32 cellular contexts compared by ENCODE assay signal in genomic region chr20:57118964-57119363, GRCh38.
DNase-seq lines count a peak whose midpoint lies in the region; ATAC-seq, FAIRE-seq and TF ChIP-seq lines count a peak whose summit lies in the region.
"Had no signal": no experiment of that assay in that cellular context is flagged by ENCODE, and none has a peak within 500 bp of the region (broad histone marks: within the 10 kb centered on the region; RNA-seq: fewer than 3 reads in every experiment).

No MANE protein-coding gene starts in this region.

- no peak overlapping the region for H3K4me2 ChIP-seq in HepG2 (ENCODE audit: low read depth, low read length)
- H3K4me2 ChIP-seq in GM12878 (ENCODE audit: control insufficient read depth, insufficient read depth): no peak overlapping the region
- no peak overlapping the region for H3K4me2 ChIP-seq in K562 (ENCODE audit: insufficient read depth, low read length)
- H3K4me2 ChIP-seq: A549; BLaER1; BLaER1 treated with 17β-estradiol and CSF1 and Interleukin-3, amounts not matched to agents 10 nM and 100 nM had no signal

- H3K9ac ChIP-seq in HepG2 (ENCODE audit: insufficient read depth, low read depth, low read length) (no peak overlapping the region), GM12878 (ENCODE audit: control insufficient read depth, insufficient read depth, low read length) (no peak overlapping the region), K562 (ENCODE audit: insufficient read depth in 1 of 2, low read depth in 2 of 2, low read length in 2 of 2) (no peak overlapping the region)
- H3K9ac ChIP-seq: BLaER1; BLaER1 treated with 17β-estradiol and CSF1 and Interleukin-3, amounts not matched to agents 10 nM and 100 nM had no signal

- H3K9me3 ChIP-seq in HepG2 (ENCODE audit: low read length) (no peaks in the 10 kb centered on the region), right lobe of liver (no peaks in the 10 kb centered on the region), GM12878 (replicated peaks; ENCODE audit: control insufficient read depth, insufficient read depth, low read length) (no peaks in the 10 kb centered on the region), K562 (replicated peaks; ENCODE audit: control insufficient read depth, insufficient read depth, low read depth, low read length) (no peaks in the 10 kb centered on the region), HAP-1 (no peaks in the 10 kb centered on the region)
- H3K9me3 ChIP-seq: A549, BE2C, BLaER1 had no signal

- SMC1A ChIA-PET in GM12878 (lab: Charles Lee; ENCODE audit: uncharacterized antibody, unreplicated experiment): no interaction called here

- H3K4me3 ChIP-seq in HepG2 (replicated peaks in 1 of 3; ENCODE audit: insufficient read depth in 1 of 3, low read depth in 2 of 3, low read length in 3 of 3) (no peak overlapping the region), right lobe of liver (no peak overlapping the region), GM12878 (no peak overlapping the region), K562 (no peak overlapping the region), HAP-1 (no peak overlapping the region)
- H3K4me3 ChIP-seq: A549; BLaER1; BLaER1 treated with 17β-estradiol and CSF1 and Interleukin-3, amounts not matched to agents 10 nM and 100 nM had no signal

- TF ChIP-seq POLR2A in HepG2 (IDR thresholded peaks at IDR 0.05; ENCODE audit: insufficient read depth in 1 of 2, low read depth in 2 of 2, low read length in 2 of 2) (no peak), right lobe of liver (IDR thresholded peaks at IDR 0.05) (no peak), GM12878 (IDR thresholded peaks at IDR 0.05; ENCODE audit: low read depth, low read length) (no peak), K562 (conservative IDR thresholded peaks at IDR 0.05) (no peak)

- no peak for TF ChIP-seq RAD21 in HepG2 (CRISPR knock-in tag; IDR thresholded peaks at IDR 0.05)
- TF ChIP-seq RAD21 in GM12878 (IDR thresholded peaks at IDR 0.05; ENCODE audit: insufficient read depth, low read depth, low read length): no peak
- TF ChIP-seq RAD21 in K562 (CRISPR knock-in tag; conservative IDR thresholded peaks at IDR 0.05 in 1 of 2, IDR thresholded peaks at IDR 0.05 in 1 of 2): no peak

- H3K27me3 ChIP-seq in HepG2 (ENCODE audit: control insufficient read depth in 1 of 2, insufficient read depth in 2 of 2, low read length in 2 of 2): peaks cover 0 to 11% of the 10 kb centered on the region in 2 experiments; a peak in 1 of 5 replicates
- H3K27me3 ChIP-seq in right lobe of liver: no peaks in the 10 kb centered on the region
- H3K27me3 ChIP-seq in GM12878 (replicated peaks in 1 of 2; ENCODE audit: control insufficient read depth in 2 of 2, insufficient read depth in 2 of 2, low read length in 1 of 2): no peaks in the 10 kb centered on the region
- peaks cover 0 to 21% of the 10 kb centered on the region in 2 experiments; a peak in 3 of 5 replicates for H3K27me3 ChIP-seq in K562 (ENCODE audit: control insufficient read depth in 2 of 2, insufficient read depth in 2 of 2, low read length in 2 of 2)
- no peaks in the 10 kb centered on the region for H3K27me3 ChIP-seq in HAP-1 (ENCODE audit: low read depth)
- H3K27me3 ChIP-seq: BE2C; BLaER1; BLaER1 treated with 17β-estradiol and CSF1 and Interleukin-3, amounts not matched to agents 10 nM and 100 nM had no signal

- no peak for FAIRE-seq in HepG2 (lab: Jason Lieb, UNC)
- FAIRE-seq in GM12878 (lab: Jason Lieb, UNC): no peak
- no peak for FAIRE-seq in K562 (lab: Jason Lieb, UNC)
- FAIRE-seq: A204.1, A549, D721Med had no signal

- POLR2A ChIA-PET in HepG2 (lab: Yijun Ruan, JAX): no interaction called here
- POLR2A ChIA-PET in GM12878 (lab: Charles Lee): no interaction called here
- POLR2A ChIA-PET in K562 (lab: Yijun Ruan, JAX): no interaction called here

- RAD21 ChIA-PET in GM12878 (lab: Charles Lee; ENCODE audit: unreplicated experiment): no interaction called here

- BruUV-seq in HepG2 (replicated peaks; lab: Mats Ljungman, UMichigan) (no TSS peak), GM12878 (replicated peaks; lab: Mats Ljungman, UMichigan) (no TSS peak), K562 (replicated peaks; lab: Mats Ljungman, UMichigan) (no TSS peak)

- H3K27ac ChIP-seq in HepG2 (ENCODE audit: extremely low read length, insufficient read depth, low read length) (no peak overlapping the region), right lobe of liver (no peak overlapping the region), GM12878 (ENCODE audit: control insufficient read depth, insufficient read depth) (no peak overlapping the region), K562 (ENCODE audit: extremely low read depth, low read depth, low read length) (no peak overlapping the region)
- H3K27ac ChIP-seq: 22Rv1; A549; BLaER1; BLaER1 treated with 17β-estradiol and CSF1 and Interleukin-3, amounts not matched to agents 10 nM and 100 nM; C4-2B had no signal

- ATAC-seq in HepG2: no peak
- no peak for ATAC-seq in right lobe of liver
- ATAC-seq in GM12878: no peak
- ATAC-seq in K562: no peak
- ATAC-seq in HG03097 (IDR thresholded peaks at IDR 0.05; ENCODE audit: low FRiP score, unreplicated experiment): no peak
- ATAC-seq: A549; CD8-positive, alpha-beta T cell had no signal

- H3K9me1 ChIP-seq in K562 (ENCODE audit: control insufficient read depth, insufficient read depth, low read length): no peaks in the 10 kb centered on the region

- H3K36me3 ChIP-seq in HepG2 (replicated peaks in 1 of 2; ENCODE audit: control insufficient read depth in 1 of 2, insufficient read depth in 2 of 2, low read length in 2 of 2) (no peaks in the 10 kb centered on the region), right lobe of liver (no peaks in the 10 kb centered on the region), GM12878 (ENCODE audit: control insufficient read depth in 2 of 2, insufficient read depth in 2 of 2, low read length in 1 of 2) (no peaks in the 10 kb centered on the region), K562 (ENCODE audit: control insufficient read depth, insufficient read depth, low read length) (no peaks in the 10 kb centered on the region), HAP-1 (replicated peaks) (no peaks in the 10 kb centered on the region)
- H3K36me3 ChIP-seq: BE2C; BLaER1; BLaER1 treated with 17β-estradiol and CSF1 and Interleukin-3, amounts not matched to agents 10 nM and 100 nM had no signal

- WGBS in HepG2 (ENCODE audit: low lambda C conversion rate): 34% methylated on average over 4 of the region's 4 CpGs
- 82% methylated on average over 4 of the region's 4 CpGs for WGBS in right lobe of liver (ENCODE audit: insufficient coverage, low coverage, low lambda C conversion rate, missing lambda C conversion rate)
- 51% methylated on average over 4 of the region's 4 CpGs for WGBS in GM12878 (ENCODE audit: insufficient coverage, insufficient replicate concordance, low lambda C conversion rate, missing lambda C conversion rate)
- 7% methylated on average over 4 of the region's 4 CpGs for WGBS in K562 (ENCODE audit: insufficient coverage, low coverage, missing lambda C conversion rate)

- TF ChIP-seq CTCF in HepG2 (CRISPR knock-in tag; IDR thresholded peaks at IDR 0.05): no peak
- no peak for TF ChIP-seq CTCF in right lobe of liver (IDR thresholded peaks at IDR 0.05)
- no peak for TF ChIP-seq CTCF in GM12878 (IDR thresholded peaks at IDR 0.05 in 2 of 3, conservative IDR thresholded peaks at IDR 0.05 in 1 of 3; ENCODE audit: control insufficient read depth in 2 of 3, extremely low read depth in 1 of 3, insufficient read depth in 1 of 3, low read depth in 3 of 3, low read length in 3 of 3)
- TF ChIP-seq CTCF in K562 (IDR thresholded peaks at IDR 0.05 in 2 of 3, conservative IDR thresholded peaks at IDR 0.05 in 1 of 3; ENCODE audit: insufficient read depth in 2 of 3, low read depth in 1 of 3, low read length in 3 of 3): no peak

- H4K20me1 ChIP-seq in HepG2 (ENCODE audit: insufficient read depth, low read length): no peaks in the 10 kb centered on the region
- no peaks in the 10 kb centered on the region for H4K20me1 ChIP-seq in GM12878 (ENCODE audit: control insufficient read depth, insufficient read depth)
- no peaks in the 10 kb centered on the region for H4K20me1 ChIP-seq in K562 (replicated peaks; ENCODE audit: control insufficient read depth, insufficient read depth, low read length)
- H4K20me1 ChIP-seq: BLaER1; BLaER1 treated with 17β-estradiol and CSF1 and Interleukin-3, amounts not matched to agents 10 nM and 100 nM had no signal

- no peak for DNase-seq in HepG2 (ENCODE audit: low spot score)
- no peak for DNase-seq in right lobe of liver
- DNase-seq in GM12878 (ENCODE audit: low read depth, low spot score): no peak
- no peak for DNase-seq in K562 (ENCODE audit: extremely low read depth in 1 of 4, low spot score in 3 of 4)
- no peak for DNase-seq in HAP-1 (ENCODE audit: low spot score in 2 of 2)
- DNase-seq: 8988T; ACHN; AML-193; BE2C; C1 segment of cervical spinal cord; Caco-2; Calu3; CD4-positive, alpha-beta memory T cell; CD4-positive, alpha-beta T cell; CD4-positive, CD25-positive, alpha-beta regulatory T cell; CD8-positive, alpha-beta memory T cell; CD8-positive, alpha-beta T cell; COR-L47; DMS 273 treated with DMSO at 0.1 percent for 48 hours; DMS153; DMS79; DMS79 treated with DMSO at 0.1 percent for 48 hours; DND-41; EL had no signal

- no peak overlapping the region for H2AFZ ChIP-seq in HepG2 (ENCODE audit: low read length)
- H2AFZ ChIP-seq in GM12878 (ENCODE audit: control insufficient read depth, low read depth, low read length): no peak overlapping the region
- H2AFZ ChIP-seq in K562 (ENCODE audit: low read depth, low read length): no peak overlapping the region

- CTCF ChIA-PET in HepG2 (lab: Yijun Ruan, JAX; ENCODE audit: low intra/inter-chr PET ratio, low total read pairs): no interaction called here
- CTCF ChIA-PET in GM12878 (lab: Yijun Ruan, JAX): no interaction called here
- CTCF ChIA-PET in K562 (lab: Yijun Ruan, JAX; ENCODE audit: low intra/inter-chr PET ratio): no interaction called here

- no peaks in the 10 kb centered on the region for H3K79me2 ChIP-seq in HepG2 (ENCODE audit: insufficient read depth, low read length)
- H3K79me2 ChIP-seq in GM12878 (ENCODE audit: control insufficient read depth, insufficient read depth, low read length): no peaks in the 10 kb centered on the region
- no peaks in the 10 kb centered on the region for H3K79me2 ChIP-seq in K562 (ENCODE audit: control insufficient read depth, insufficient read depth, low read length)

- no peaks in the 10 kb centered on the region for H3K4me1 ChIP-seq in HepG2 (ENCODE audit: insufficient read depth, low read length)
- no peaks in the 10 kb centered on the region for H3K4me1 ChIP-seq in right lobe of liver
- H3K4me1 ChIP-seq in GM12878 (ENCODE audit: control insufficient read depth, insufficient read depth, low read length): no peaks in the 10 kb centered on the region
- H3K4me1 ChIP-seq in K562 (replicated peaks in 1 of 2; ENCODE audit: control insufficient read depth in 2 of 2, insufficient read depth in 2 of 2, low read length in 2 of 2): no peaks in the 10 kb centered on the region; a peak in 1 of 5 replicates
- no peaks in the 10 kb centered on the region for H3K4me1 ChIP-seq in HAP-1
- H3K4me1 ChIP-seq: A549, BE2C, Caco-2 had no signal

- intact Hi-C loops in HepG2 (cut with micrococcal nuclease; ENCODE audit: unreplicated experiment): no loop called here
- intact Hi-C loops in right lobe of liver (cut with DNase I): no loop called here
- intact Hi-C loops in GM12878 (cut with micrococcal nuclease; ENCODE audit: unreplicated experiment): no loop called here
- intact Hi-C loops in K562 (cut with micrococcal nuclease): no loop called here

- in situ Hi-C loops in HepG2 (cut with HindIII; ENCODE audit: extremely low pct_ligation_motif_present, low pct_unique_long_range_greater_than_20kb): no loop called here
- in situ Hi-C loops in GM12878 (cut with MboI): no loop called here
- in situ Hi-C loops in K562 (cut with MboI): no loop called here
- in situ Hi-C loops in HAP-1 (cut with MboI; ENCODE audit: low sequenced_read_pairs): no loop called here

- TF ChIP-seq EP300 in HepG2 (IDR thresholded peaks at IDR 0.05; ENCODE audit: low read depth in 2 of 2, low read length in 2 of 2) (no peak), HepG2 (CRISPR knock-in tag; IDR thresholded peaks at IDR 0.05; ENCODE audit: borderline replicate concordance) (no peak), GM12878 (IDR thresholded peaks at IDR 0.05; ENCODE audit: borderline replicate concordance in 1 of 2, control insufficient read depth in 1 of 2, low read depth in 2 of 2, low read length in 2 of 2) (no peak), K562 (IDR thresholded peaks at IDR 0.05; ENCODE audit: low read length) (no peak)

Comparison
In these comparisons a context has a peak if more than half of its experiments do, and no peak if none do; other contexts are left out.
1. Of the 241 proteins assayed by ChIP-seq in both HepG2 and K562: peak only in HepG2: CEBPB; only in K562: none; in both: none; in neither: 239; mixed calls (peak in some experiments, not most) for 1.